ENCODE assay signal across 8 cellular contexts in genomic region chr1:155856257-155856974, GRCh38. TPM values are rescaled to one million over a fixed set of nuclear protein-coding genes. Genes with fewer than 3 reads are reported as not detected.
DNase-seq lines count a peak whose midpoint lies in the region; ATAC-seq, FAIRE-seq and TF ChIP-seq lines count a peak whose summit lies in the region.

No MANE protein-coding gene starts in this region.

- H3K27me3 ChIP-seq in subcutaneous abdominal adipose tissue (ENCODE audit: control insufficient read depth in 5 of 5, insufficient read depth in 4 of 5, low read length in 5 of 5) = no peaks in the 10 kb centered on the region

- H3K4me3 ChIP-seq in kidney (ENCODE audit: low read length in 2 of 2) = peak overlapping the region; percentile 88 to 96
- H3K4me3 ChIP-seq in subcutaneous abdominal adipose tissue (ENCODE audit: low read depth in 1 of 5, low read length in 5 of 5) = peak overlapping the region; percentile 91 to 98 (median 97)

- FAIRE-seq in kidney (lab: Jason Lieb, UNC) = no peak
- no peak for FAIRE-seq in GM12892 (lab: Jason Lieb, UNC)

- H3K9ac ChIP-seq in kidney (ENCODE audit: low read length in 2 of 2) (peak overlapping the region; percentile 88 to 96), subcutaneous abdominal adipose tissue (ENCODE audit: low read length in 5 of 5) (peak overlapping the region; percentile 84 to 99 (median 91))

- H3K27ac ChIP-seq in kidney (ENCODE audit: low read depth in 2 of 2, low read length in 2 of 2) (peak overlapping the region; percentile 84 to 86), subcutaneous abdominal adipose tissue (ENCODE audit: low read depth, low read length) (peak overlapping the region; percentile 83)

- H3K4me1 ChIP-seq in kidney (ENCODE audit: control insufficient read depth in 1 of 2, insufficient read depth in 1 of 2, low read depth in 1 of 2, low read length in 2 of 2) (peaks cover 5 to 11% of the 10 kb centered on the region in 2 donors), subcutaneous abdominal adipose tissue (ENCODE audit: control insufficient read depth in 5 of 5, insufficient read depth in 5 of 5, low read length in 5 of 5) (peaks cover 3 to 40% (median 38%) of the 10 kb centered on the region in 5 donors)

- peak overlapping the region; percentile 97 for H3K27ac Mint-ChIP-seq in T-helper 1 cell treated with Interleukin-12 subunit alpha and Interleukin-12 subunit beta and Interleukin-4 antibody, amounts not matched to agents 30 μg/mL and 1 μg/mL, for 36 hours
- H3K27ac Mint-ChIP-seq in activated naive CD8-positive, alpha-beta T cell treated with anti-CD3 and anti-CD28 coated beads, Interleukin-2, amount 50 U/mL, for 24 hours = peak overlapping the region; percentile 99

- H3K36me3 Mint-ChIP-seq in T-helper 1 cell treated with Interleukin-12 subunit alpha and Interleukin-12 subunit beta and Interleukin-4 antibody, amounts not matched to agents 30 μg/mL and 1 μg/mL, for 36 hours (ENCODE audit: low read depth) = peaks cover 23% of the 10 kb centered on the region
- H3K36me3 Mint-ChIP-seq in activated naive CD8-positive, alpha-beta T cell treated with anti-CD3 and anti-CD28 coated beads, Interleukin-2, amount 50 U/mL, for 24 hours (ENCODE audit: low read depth) = peaks cover 30% of the 10 kb centered on the region

- intact Hi-C loops in kidney (cut with DNase I) = no loop called here

- no peak for TF ChIP-seq POLR2A in GM12892 (IDR thresholded peaks at IDR 0.05; ENCODE audit: low read depth, low read length)

- H3K36me3 ChIP-seq in kidney (ENCODE audit: control insufficient read depth in 1 of 2, insufficient read depth in 2 of 2, low read length in 2 of 2) = peaks cover 14 to 19% of the 10 kb centered on the region in 2 donors
- H3K36me3 ChIP-seq in subcutaneous abdominal adipose tissue (ENCODE audit: control insufficient read depth in 5 of 5, insufficient read depth in 5 of 5, low read length in 5 of 5) = peaks cover 8 to 28% (median 24%) of the 10 kb centered on the region in 5 donors

- H3K9me3 ChIP-seq in kidney (ENCODE audit: control insufficient read depth in 1 of 2, low read length in 2 of 2) (no peaks in the 10 kb centered on the region), subcutaneous abdominal adipose tissue (ENCODE audit: control insufficient read depth in 5 of 5, low read length in 5 of 5) (no peaks in the 10 kb centered on the region)

- no peak for DNase-seq in T-helper 1 cell
- no peak for DNase-seq in activated naive CD8-positive, alpha-beta T cell treated with anti-CD3 and anti-CD28 coated beads, Interleukin-2, amount 50 U/mL, for 24 hours
- DNase-seq in kidney = no peak
- DNase-seq in GM12892 (ENCODE audit: insufficient read length) = no peak
- no peak for DNase-seq in stimulated activated CD4-positive, alpha-beta T cell treated with anti-CD3 and anti-CD28 coated beads, Interleukin-1b, Interleukin-23, amount 100 ng/mL, for 48 hours

- TF ChIP-seq CTCF in kidney (IDR thresholded peaks at IDR 0.05; ENCODE audit: borderline replicate concordance, extremely low read depth, insufficient read depth) = no peak

- no peaks in the 10 kb centered on the region for H3K9me3 Mint-ChIP-seq in T-helper 1 cell treated with Interleukin-12 subunit alpha and Interleukin-12 subunit beta and Interleukin-4 antibody, amounts not matched to agents 30 μg/mL and 1 μg/mL, for 36 hours
- no peaks in the 10 kb centered on the region for H3K9me3 Mint-ChIP-seq in activated naive CD8-positive, alpha-beta T cell treated with anti-CD3 and anti-CD28 coated beads, Interleukin-2, amount 50 U/mL, for 24 hours

- peak overlapping the region; percentile 98 for H3K4me3 Mint-ChIP-seq in T-helper 1 cell treated with Interleukin-12 subunit alpha and Interleukin-12 subunit beta and Interleukin-4 antibody, amounts not matched to agents 30 μg/mL and 1 μg/mL, for 36 hours
- H3K4me3 Mint-ChIP-seq in activated naive CD8-positive, alpha-beta T cell treated with anti-CD3 and anti-CD28 coated beads, Interleukin-2, amount 50 U/mL, for 24 hours = peak overlapping the region; percentile 99

- H3K4me1 Mint-ChIP-seq in T-helper 1 cell treated with Interleukin-12 subunit alpha and Interleukin-12 subunit beta and Interleukin-4 antibody, amounts not matched to agents 30 μg/mL and 1 μg/mL, for 36 hours (ENCODE audit: low read depth) = peaks cover 44% of the 10 kb centered on the region
- peaks cover 73% of the 10 kb centered on the region for H3K4me1 Mint-ChIP-seq in activated naive CD8-positive, alpha-beta T cell treated with anti-CD3 and anti-CD28 coated beads, Interleukin-2, amount 50 U/mL, for 24 hours

- no peaks in the 10 kb centered on the region for H3K27me3 Mint-ChIP-seq in T-helper 1 cell treated with Interleukin-12 subunit alpha and Interleukin-12 subunit beta and Interleukin-4 antibody, amounts not matched to agents 30 μg/mL and 1 μg/mL, for 36 hours (ENCODE audit: low read depth)
- no peaks in the 10 kb centered on the region for H3K27me3 Mint-ChIP-seq in activated naive CD8-positive, alpha-beta T cell treated with anti-CD3 and anti-CD28 coated beads, Interleukin-2, amount 50 U/mL, for 24 hours

- no peak for ATAC-seq in activated naive CD8-positive, alpha-beta T cell treated with anti-CD3 and anti-CD28 coated beads, Interleukin-2, amount 50 U/mL, for 24 hours
- ATAC-seq in GM19455 (IDR thresholded peaks at IDR 0.05; ENCODE audit: unreplicated experiment) = no peak

RNA-seq across cellular contexts. Expression of gene GON4L, which starts 0.6 kb away (rescaled TPM):
- 62.1 TPM for total RNA-seq in kidney
- polyA plus RNA-seq in kidney (ENCODE audit: insufficient read depth, low read depth, low replicate concordance) = 14.2 TPM
- polyA plus RNA-seq in GM12892 (2012; ENCODE audit: missing spikeins) = 28.2 TPM

RNA-seq across cellular contexts. Expression of gene SYT11, which starts 3.0 kb away (rescaled TPM):
- total RNA-seq in kidney = 16.8 TPM
- 8.4 TPM for polyA plus RNA-seq in kidney (ENCODE audit: insufficient read depth, low read depth, low replicate concordance)
- 11.8 TPM for polyA plus RNA-seq in GM12892 (2012; ENCODE audit: missing spikeins)

RNA-seq across cellular contexts. Expression of gene RIT1, which starts 54.7 kb away (rescaled TPM):
- total RNA-seq in kidney = 40.8 TPM
- polyA plus RNA-seq in kidney (ENCODE audit: insufficient read depth, low read depth, low replicate concordance) = 33.2 TPM
- polyA plus RNA-seq in GM12892 (2012; ENCODE audit: missing spikeins) = 19.8 TPM
